Comparison of ENCODE assay signal across 27 cellular contexts in genomic region chr15:97791824-97792792, GRCh38.
DNase-seq lines count a peak whose midpoint lies in the region; ATAC-seq and TF ChIP-seq lines count a peak whose summit lies in the region.
"Had no signal": no experiment of that assay in that cellular context is flagged by ENCODE, and none has a peak within 500 bp of the region (broad histone marks: within the 10 kb centered on the region; RNA-seq: fewer than 3 reads in every experiment).

No MANE protein-coding gene starts in this region.

- BruUV-seq in A673 (replicated peaks; lab: Mats Ljungman, UMichigan) = no TSS peak

- no peaks in the 10 kb centered on the region for H3K36me3 Mint-ChIP-seq in nephron progenitor cell (ENCODE audit: low read depth)
- H3K36me3 Mint-ChIP-seq: activated naive CD4-positive, alpha-beta T cell treated with anti-CD3 and anti-CD28 coated beads, Interleukin-2, amount 50 U/mL, for 72 hours; CD4-positive, alpha-beta memory T cell; T-cell had no signal

- POLR2A ChIA-PET in A673 (lab: Charles Lee; ENCODE audit: low non-redundant PET) = no interaction called here

- peak; percentile 78 for ATAC-seq in foreskin keratinocyte
- ATAC-seq in GM21360 (IDR thresholded peaks at IDR 0.05; ENCODE audit: unreplicated experiment) = no peak
- ATAC-seq in right lobe of liver = no peak
- no peak for ATAC-seq in GM21515 (IDR thresholded peaks at IDR 0.05; ENCODE audit: unreplicated experiment)
- ATAC-seq in esophagus mucosa = no peak
- ATAC-seq: A549; activated CD8-positive, alpha-beta T cell treated with anti-CD3 and anti-CD28 coated beads for 36 hours; activated naive CD4-positive, alpha-beta T cell treated with anti-CD3 and anti-CD28 coated beads, Interleukin-2, amount 50 U/mL, for 72 hours; K562; T-cell had no signal

- no peak overlapping the region for H3K9ac ChIP-seq in NT2/D1 (ENCODE audit: insufficient read length, low read depth)

- DNase-seq in A673 (ENCODE audit: low spot score) (peak; percentile 1), NT2/D1 (ENCODE audit: low read depth, low spot score) (peak; percentile 9), foreskin keratinocyte (peak; percentile 33 to 70), nephron progenitor cell (peak; percentile 69), right lobe of liver (no peak)
- DNase-seq: activated CD4-positive, alpha-beta T cell treated with anti-CD3 and anti-CD28 coated beads for 1 hour; activated CD8-positive, alpha-beta T cell treated with anti-CD3 and anti-CD28 coated beads for 36 hours; CD4-positive, alpha-beta memory T cell; cortex of kidney; DMS153; MM.1S; NCI-H1417 treated with DMSO at 0.1 percent for 48 hours; NCI-H2081; NCI-H226; NCI-H69; SJCRH30; stimulated activated naive CD4-positive, alpha-beta T cell; T-cell had no signal

- peaks cover 9% of the 10 kb centered on the region for H3K27me3 Mint-ChIP-seq in nephron progenitor cell (ENCODE audit: low read depth, poor library complexity)
- H3K27me3 Mint-ChIP-seq: CD4-positive, alpha-beta memory T cell had no signal

- intact Hi-C loops in A673 (cut with micrococcal nuclease; ENCODE audit: unreplicated experiment) (no loop called here), right lobe of liver (cut with DNase I) (no loop called here)

- CTCF ChIA-PET in A673 (lab: Charles Lee) = no interaction called here

- H3K9me3 ChIP-seq in A673 (ENCODE audit: low read depth, low read length, poor library complexity, severe bottlenecking) (no peaks in the 10 kb centered on the region), NT2/D1 (ENCODE audit: insufficient read depth, low read length) (no peaks in the 10 kb centered on the region), right lobe of liver (no peaks in the 10 kb centered on the region)
- H3K9me3 ChIP-seq: A549, SJCRH30, thoracic aorta had no signal

- H3K4me3 ChIP-seq in A673 (ENCODE audit: low read depth, low read length, poor library complexity, severe bottlenecking) (no peak overlapping the region), NT2/D1 (ENCODE audit: insufficient read length, low read depth) (no peak overlapping the region), right lobe of liver (no peak overlapping the region)
- H3K4me3 ChIP-seq: A549, cardiac muscle cell, K562, SJCRH30, thoracic aorta had no signal

- 48% methylated on average over 16 of the region's 17 CpGs for WGBS in right lobe of liver (ENCODE audit: insufficient coverage, low coverage, low lambda C conversion rate, missing lambda C conversion rate)

- H3K9me3 Mint-ChIP-seq in nephron progenitor cell = peaks cover 4% of the 10 kb centered on the region
- H3K9me3 Mint-ChIP-seq: activated CD8-positive, alpha-beta T cell treated with anti-CD3 and anti-CD28 coated beads for 36 hours; activated naive CD4-positive, alpha-beta T cell treated with anti-CD3 and anti-CD28 coated beads, Interleukin-2, amount 50 U/mL, for 72 hours had no signal

- H3K4me1 ChIP-seq in A673 (ENCODE audit: insufficient read depth, low read length, poor library complexity, severe bottlenecking) = no peaks in the 10 kb centered on the region
- peaks cover 3% of the 10 kb centered on the region for H3K4me1 ChIP-seq in NT2/D1 (ENCODE audit: insufficient read depth, insufficient read length)
- no peaks in the 10 kb centered on the region for H3K4me1 ChIP-seq in foreskin keratinocyte
- no peaks in the 10 kb centered on the region for H3K4me1 ChIP-seq in right lobe of liver
- H3K4me1 ChIP-seq: A549, SJCRH30 had no signal

- H3K36me3 ChIP-seq in A673 (ENCODE audit: insufficient read depth, low read length, poor library complexity, severe bottlenecking) (no peaks in the 10 kb centered on the region), NT2/D1 (ENCODE audit: insufficient read depth, insufficient read length, low read length) (no peaks in the 10 kb centered on the region), right lobe of liver (no peaks in the 10 kb centered on the region)
- H3K36me3 ChIP-seq: cardiac muscle cell, SJCRH30, thoracic aorta had no signal

- peak overlapping the region; percentile 4 for H3K4me3 Mint-ChIP-seq in nephron progenitor cell
- H3K4me3 Mint-ChIP-seq: activated CD8-positive, alpha-beta T cell treated with anti-CD3 and anti-CD28 coated beads for 36 hours; T-cell had no signal

- no peak for TF ChIP-seq POLR2A in right lobe of liver (IDR thresholded peaks at IDR 0.05)

- H3K27ac Mint-ChIP-seq in nephron progenitor cell = peak overlapping the region; percentile 97
- H3K27ac Mint-ChIP-seq: activated CD8-positive, alpha-beta T cell treated with anti-CD3 and anti-CD28 coated beads for 36 hours; activated naive CD4-positive, alpha-beta T cell treated with anti-CD3 and anti-CD28 coated beads, Interleukin-2, amount 50 U/mL, for 72 hours; CD4-positive, alpha-beta memory T cell; progenitor cell of endocrine pancreas; T-cell had no signal

- H3K27me3 ChIP-seq in A673 (replicated peaks; ENCODE audit: insufficient read depth, low read depth, low read length, poor library complexity) (peaks cover 6% of the 10 kb centered on the region), NT2/D1 (ENCODE audit: insufficient read depth, insufficient read length) (no peaks in the 10 kb centered on the region), foreskin keratinocyte (no peaks in the 10 kb centered on the region), right lobe of liver (no peaks in the 10 kb centered on the region)
- H3K27me3 ChIP-seq: cardiac muscle cell, SJCRH30 had no signal

- TF ChIP-seq CTCF in A673 (conservative IDR thresholded peaks at IDR 0.05; ENCODE audit: low read depth, low read length) = no peak
- TF ChIP-seq CTCF in foreskin keratinocyte (conservative IDR thresholded peaks at IDR 0.05) = no peak
- TF ChIP-seq CTCF in nephron progenitor cell (IDR thresholded peaks at IDR 0.05) = no peak
- no peak for TF ChIP-seq CTCF in right lobe of liver (IDR thresholded peaks at IDR 0.05)

- H3K4me1 Mint-ChIP-seq in nephron progenitor cell = peaks cover 54% of the 10 kb centered on the region
- H3K4me1 Mint-ChIP-seq: CD4-positive, alpha-beta memory T cell; T-cell had no signal

- no peak overlapping the region for H3K27ac ChIP-seq in A673 (ENCODE audit: low read depth, low read length, poor library complexity, severe bottlenecking)
- H3K27ac ChIP-seq in foreskin keratinocyte = no peak overlapping the region
- no peak overlapping the region for H3K27ac ChIP-seq in right lobe of liver
- H3K27ac ChIP-seq: A549, cardiac muscle cell, SJCRH30, thoracic aorta had no signal

Comparison
In these comparisons a context has a peak if more than half of its experiments do, and no peak if none do; other contexts are left out.
1. DNase-seq: peak in A673 (single experiment), NT2/D1 (single experiment), foreskin keratinocyte (2 of 2) and nephron progenitor cell (single experiment); none in right lobe of liver (0 of 3).